In genomic region chr18:51621103-51621969, GRCh38 we compare ENCODE assay signal across 8 cellular contexts.
DNase-seq lines count a peak whose midpoint lies in the region; ATAC-seq and TF ChIP-seq lines count a peak whose summit lies in the region.

No MANE protein-coding gene starts in this region.

- peak; percentile 96 for TF ChIP-seq CTCF in cardiac muscle cell (IDR thresholded peaks at IDR 0.05; ENCODE audit: low read depth, low read length)

- H3K4me1 ChIP-seq in cardiac muscle cell (ENCODE audit: low read depth): peaks cover 3% of the 10 kb centered on the region

- DNase-seq in cardiac muscle cell (ENCODE audit: low read depth in 1 of 2, low spot score in 1 of 2): peak; percentile 76 to 86
- no peak for DNase-seq in cardiac septum (ENCODE audit: low spot score)
- peak; percentile 34 for DNase-seq in NCI-H460 (ENCODE audit: extremely low read depth, low read depth)
- DNase-seq in amniotic stem cell (lab: John Stamatoyannopoulos, UW): peak; percentile 0
- peak; percentile 75 to 79 for DNase-seq in hippocampal formation (lab: John Stamatoyannopoulos, UW)
- peak; percentile 5 for DNase-seq in stimulated activated CD4-positive, alpha-beta T cell treated with anti-CD3 and anti-CD28 coated beads, Interleukin-4, amount 100 ng/mL, for 24 hours

- intact Hi-C loops in cardiac septum (cut with DNase I): no loop called here

- H3K27me3 ChIP-seq in cardiac muscle cell: peaks cover 32% of the 10 kb centered on the region

- H3K4me3 ChIP-seq in cardiac muscle cell: no peak overlapping the region

- no peaks in the 10 kb centered on the region for H3K9me3 ChIP-seq in cardiac muscle cell (ENCODE audit: low read depth)

- H3K36me3 ChIP-seq in cardiac muscle cell: no peaks in the 10 kb centered on the region

- ATAC-seq in HG02981 (IDR thresholded peaks at IDR 0.05; ENCODE audit: unreplicated experiment) (peak; percentile 52), GM21528 (IDR thresholded peaks at IDR 0.05; ENCODE audit: low FRiP score, unreplicated experiment) (no peak)

- no peak overlapping the region for H3K27ac ChIP-seq in cardiac muscle cell
